In the genomic region with DNA sequence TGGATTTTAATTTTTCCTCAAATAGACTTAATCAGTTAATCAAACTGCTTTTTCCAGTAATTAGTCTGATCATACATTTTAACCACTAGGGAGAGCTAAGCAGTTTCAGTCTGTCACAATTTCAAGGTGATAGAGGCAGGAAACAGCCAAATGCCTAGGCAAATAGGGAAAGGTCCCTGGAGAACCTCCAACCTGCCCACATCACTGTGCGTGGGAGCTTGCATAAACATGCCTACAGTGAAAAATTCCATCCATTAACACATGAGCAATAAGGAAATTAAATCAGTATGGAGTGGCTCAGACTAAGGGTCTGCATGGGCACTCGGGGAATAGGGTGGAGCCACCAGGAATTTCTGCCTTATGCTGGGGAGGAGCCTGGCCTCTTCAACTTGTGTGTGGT, we compare ENCODE assay signal across 12 cellular contexts.
DNase-seq lines count a peak whose midpoint lies in the region; ATAC-seq and TF ChIP-seq lines count a peak whose summit lies in the region.
"Had no signal": no experiment of that assay in that cellular context is flagged by ENCODE, and none has a peak within 500 bp of the region (broad histone marks: within the 10 kb centered on the region; RNA-seq: fewer than 3 reads in every experiment).

No MANE protein-coding gene starts in this region.

- H3K27ac ChIP-seq in mesendoderm (ENCODE audit: low read depth, low read length) = no peak overlapping the region
- H3K27ac ChIP-seq in sigmoid colon = no peak overlapping the region
- H3K27ac ChIP-seq: left ventricle myocardium inferior, right lobe of liver had no signal

- no peaks in the 10 kb centered on the region for H3K4me1 ChIP-seq in mesendoderm (ENCODE audit: control insufficient read depth, low read depth, low read length)
- H3K4me1 ChIP-seq in sigmoid colon = peaks cover 0 to 9% (median 5%) of the 10 kb centered on the region in 4 donors
- H3K4me1 ChIP-seq: left ventricle myocardium inferior, right lobe of liver had no signal

- H3K27me3 ChIP-seq in mesendoderm (ENCODE audit: insufficient read depth, low read length, poor library complexity) (no peaks in the 10 kb centered on the region), sigmoid colon (no peaks in the 10 kb centered on the region)
- H3K27me3 ChIP-seq: right lobe of liver had no signal

- H3K23ac ChIP-seq in mesendoderm (ENCODE audit: low read length) = no peak overlapping the region

- no peaks in the 10 kb centered on the region for H3K79me1 ChIP-seq in mesendoderm (ENCODE audit: low read length)

- TF ChIP-seq POLR2A in sigmoid colon (IDR thresholded peaks at IDR 0.05) = no peak

- DNase-seq in Daoy (ENCODE audit: low read depth) (peak; percentile 74), NCI-H2171 (lab: John Stamatoyannopoulos, UW) (peak; percentile 7), dedifferentiated amniotic fluid mesenchymal stem cell (ENCODE audit: extremely low spot score) (peak; percentile 24), mesendoderm (peak; percentile 59), sigmoid colon (no peak), glomerular visceral epithelial cell (ENCODE audit: extremely low spot score) (no peak)
- DNase-seq in stimulated activated naive CD4-positive, alpha-beta T cell (lab: John Stamatoyannopoulos, UW) = no peak
- DNase-seq: CD4-positive, alpha-beta memory T cell; left ventricle myocardium inferior; right lobe of liver had no signal

- no peak overlapping the region for H3K4ac ChIP-seq in mesendoderm (ENCODE audit: low read depth, low read length)

- H3K9ac ChIP-seq in mesendoderm (ENCODE audit: low read length) = no peak overlapping the region

- H3K36me3 ChIP-seq in mesendoderm (ENCODE audit: control insufficient read depth, insufficient read depth, low read length) (no peaks in the 10 kb centered on the region), sigmoid colon (no peaks in the 10 kb centered on the region)
- H3K36me3 ChIP-seq: left ventricle myocardium inferior, right lobe of liver had no signal

- H3K79me2 ChIP-seq in mesendoderm (ENCODE audit: control insufficient read depth, insufficient read depth, low read length) = no peaks in the 10 kb centered on the region

- no peak for TF ChIP-seq CTCF in sigmoid colon (IDR thresholded peaks at IDR 0.05)

- H3K56ac ChIP-seq in mesendoderm (ENCODE audit: low read length) = no peak overlapping the region

- no peak overlapping the region for H3K18ac ChIP-seq in mesendoderm (ENCODE audit: low read length)

- no peak overlapping the region for H3K4me2 ChIP-seq in mesendoderm (ENCODE audit: low read length)

- ATAC-seq in HG03095 (IDR thresholded peaks at IDR 0.05; ENCODE audit: unreplicated experiment) = no peak
- ATAC-seq: GM12878 had no signal

- TF ChIP-seq EP300 in sigmoid colon (IDR thresholded peaks at IDR 0.05) = no peak

- no peak overlapping the region for H2AK5ac ChIP-seq in mesendoderm (ENCODE audit: low read length)

- no peak overlapping the region for H4K8ac ChIP-seq in mesendoderm (ENCODE audit: low read depth, low read length)

- H2BK120ac ChIP-seq in mesendoderm (ENCODE audit: low read depth, low read length) = no peak overlapping the region

- no peaks in the 10 kb centered on the region for H3K9me3 ChIP-seq in sigmoid colon
- H3K9me3 ChIP-seq: right lobe of liver had no signal

- intact Hi-C loops in sigmoid colon (cut with DNase I) = no loop called here

- H2BK15ac ChIP-seq in mesendoderm (replicated peaks; ENCODE audit: low read depth) = no peak overlapping the region

- H3K4me3 ChIP-seq in mesendoderm (ENCODE audit: low read length) (no peak overlapping the region), sigmoid colon (no peak overlapping the region)
- H3K4me3 ChIP-seq: GM12878, left ventricle myocardium inferior, right lobe of liver had no signal

- H4K5ac ChIP-seq in mesendoderm (ENCODE audit: low read length) = no peak overlapping the region

- WGBS in mesendoderm (ENCODE audit: extremely low coverage, insufficient coverage, low lambda C conversion rate) = no CpG with 5 or more reads among the region's 2 CpGs
- 21 to 48% methylated on average over 2 of the region's 2 CpGs for WGBS in sigmoid colon, 2 donors

- H2BK5ac ChIP-seq in mesendoderm (ENCODE audit: low read length) = no peak overlapping the region

Comparison
In these comparisons a context has a peak if more than half of its experiments do, and no peak if none do; other contexts are left out.
1. DNase-seq: peak in Daoy (single experiment), NCI-H2171 (single experiment), dedifferentiated amniotic fluid mesenchymal stem cell (single experiment) and mesendoderm (single experiment); none in sigmoid colon (single experiment), glomerular visceral epithelial cell (single experiment) and stimulated activated naive CD4-positive, alpha-beta T cell (0 of 6).